9 cellular contexts compared by ENCODE assay signal in the genomic region with DNA sequence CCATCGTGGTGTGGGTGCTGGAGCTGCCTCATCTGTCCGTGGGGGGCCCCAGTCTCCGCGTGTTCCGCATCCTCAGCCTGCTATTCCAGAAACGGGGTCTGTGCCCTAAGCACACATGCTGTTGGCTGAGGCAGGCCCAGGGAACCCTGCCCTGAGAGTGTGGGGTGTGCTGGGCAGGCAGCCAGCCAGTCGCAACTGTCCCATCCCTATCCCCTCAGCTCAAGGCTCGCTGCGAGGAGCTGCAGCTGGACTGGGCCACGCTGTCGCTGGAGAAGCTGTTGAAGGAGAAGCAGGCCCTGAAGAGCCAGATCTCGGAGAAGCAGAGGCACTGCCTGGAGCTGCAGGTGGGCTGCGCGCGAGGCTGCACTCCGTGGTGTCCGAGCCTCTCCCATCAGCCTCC. TPM values are rescaled to one million over a fixed set of nuclear protein-coding genes. Genes with fewer than 3 reads are reported as not detected.
"Had no signal": no experiment of that assay in that cellular context is flagged by ENCODE, and none has a peak within 500 bp of the region (broad histone marks: within the 10 kb centered on the region; RNA-seq: fewer than 3 reads in every experiment).

No MANE protein-coding gene starts in this region.

- H3K27ac ChIP-seq: ovary had no signal

- H3K36me3 ChIP-seq: ovary had no signal

- H3K27me3 ChIP-seq: ovary had no signal

- FAIRE-seq: small intestine had no signal

- DNase-seq: activated CD4-positive, alpha-beta T cell treated with anti-CD3 and anti-CD28 coated beads, Interleukin-2, amount 10 ng/mL, durations not matched to agents 24 days and 14 days; activated naive CD4-positive, alpha-beta T cell treated with anti-CD3 and anti-CD28 coated beads for 36 hours; foreskin fibroblast; glutamatergic neuron; ovary had no signal

- H3K4me3 ChIP-seq: mucosa of descending colon, ovary had no signal

- H3K9me3 ChIP-seq: mucosa of descending colon, ovary had no signal

RNA-seq across cellular contexts. Expression of gene JSRP1, which starts 42.0 kb away (rescaled TPM):
- total RNA-seq: esophagus mucosa, renal cortical epithelial cell had no signal
